ENCODE assay signal across 1 cellular context in the genomic region with DNA sequence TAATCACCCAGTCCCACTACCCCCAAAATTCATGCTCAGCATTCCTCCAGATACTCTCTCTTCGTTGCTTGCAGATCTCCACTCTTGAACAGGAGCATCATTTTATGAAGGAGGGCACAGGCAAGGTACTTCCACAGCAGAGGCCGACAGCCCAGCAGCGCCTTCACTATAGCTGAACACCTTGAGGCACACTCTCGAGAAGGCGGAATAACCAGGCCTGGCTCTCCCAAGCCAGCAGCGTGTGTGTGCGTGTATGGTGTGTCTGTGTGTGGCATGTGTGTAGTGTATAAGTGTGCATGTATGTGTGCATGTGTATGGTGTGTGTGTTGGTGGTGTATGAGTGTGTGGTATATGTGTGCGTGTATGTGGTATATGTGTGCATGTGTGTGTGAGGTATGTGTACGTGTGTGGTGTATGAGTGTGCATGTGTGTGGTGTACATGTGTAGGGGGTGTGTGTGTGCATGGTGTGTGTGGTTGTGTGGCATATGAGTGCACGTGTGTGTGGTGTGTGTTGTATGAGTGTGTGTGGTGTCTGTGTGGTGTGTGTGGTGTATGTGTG.
TF ChIP-seq lines count a peak whose summit lies in the region.

No MANE protein-coding gene starts in this region.

TF ChIP-seq in IMR-90, 13 proteins besides CTCF, POLR2A, EP300 and RAD21:
- TF ChIP-seq, protein P1, sequence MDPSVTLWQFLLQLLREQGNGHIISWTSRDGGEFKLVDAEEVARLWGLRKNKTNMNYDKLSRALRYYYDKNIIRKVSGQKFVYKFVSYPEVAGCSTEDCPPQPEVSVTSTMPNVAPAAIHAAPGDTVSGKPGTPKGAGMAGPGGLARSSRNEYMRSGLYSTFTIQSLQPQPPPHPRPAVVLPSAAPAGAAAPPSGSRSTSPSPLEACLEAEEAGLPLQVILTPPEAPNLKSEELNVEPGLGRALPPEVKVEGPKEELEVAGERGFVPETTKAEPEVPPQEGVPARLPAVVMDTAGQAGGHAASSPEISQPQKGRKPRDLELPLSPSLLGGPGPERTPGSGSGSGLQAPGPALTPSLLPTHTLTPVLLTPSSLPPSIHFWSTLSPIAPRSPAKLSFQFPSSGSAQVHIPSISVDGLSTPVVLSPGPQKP (IDR thresholded peaks at IDR 0.05; ENCODE audit: borderline replicate concordance, low read depth, low read length) = no peak
- TF ChIP-seq CEBPB (IDR thresholded peaks at IDR 0.05; ENCODE audit: low read depth, low read length) (no peak), RFX5 (IDR thresholded peaks at IDR 0.05; ENCODE audit: low read depth, low read length) (no peak), MAFK (IDR thresholded peaks at IDR 0.05; ENCODE audit: low read depth, low read length) (no peak)
TF ChIP-seq in IMR-90: peak in this region for 0.
